ENCODE assay signal across 22 cellular contexts in genomic region chr17:81884968-81885367, GRCh38. TPM values are rescaled to one million over a fixed set of nuclear protein-coding genes. Genes with fewer than 3 reads are reported as not detected.
DNase-seq lines count a peak whose midpoint lies in the region; TF ChIP-seq lines count a peak whose summit lies in the region.
"Had no signal": no experiment of that assay in that cellular context is flagged by ENCODE, and none has a peak within 500 bp of the region (broad histone marks: within the 10 kb centered on the region; RNA-seq: fewer than 3 reads in every experiment).

No MANE protein-coding gene starts in this region.

- H3K27me3 Mint-ChIP-seq in endodermal cell (ENCODE audit: insufficient read depth): no peaks in the 10 kb centered on the region
- no peaks in the 10 kb centered on the region for H3K27me3 Mint-ChIP-seq in progenitor cell of endocrine pancreas
- H3K27me3 Mint-ChIP-seq in activated naive CD8-positive, alpha-beta T cell treated with anti-CD3 and anti-CD28 coated beads for 36 hours: no peaks in the 10 kb centered on the region

- CTCF ChIA-PET in AG04450 (lab: Charles Lee) (no interaction called here), HEK293 (lab: Yijun Ruan, JAX) (interaction anchor here (1.5 kb wide), 1 partner anchor 16 kb away, joined by 3 read pairs; no protein-coding TSS in a partner anchor)

- peak overlapping the region; percentile 21 for H3K27ac ChIP-seq in AG04450 (ENCODE audit: low read depth, low read length)
- H3K27ac ChIP-seq in HEK293 (ENCODE audit: extremely low read depth, low read depth, low read length): no peak overlapping the region
- H3K27ac ChIP-seq in endodermal cell (ENCODE audit: low read depth, low read length): no peak overlapping the region
- H3K27ac ChIP-seq: dorsolateral prefrontal cortex had no signal

- H3K4me1 Mint-ChIP-seq in endodermal cell (no peaks in the 10 kb centered on the region), progenitor cell of endocrine pancreas (ENCODE audit: low read depth) (no peaks in the 10 kb centered on the region)
- H3K4me1 Mint-ChIP-seq in activated naive CD8-positive, alpha-beta T cell treated with anti-CD3 and anti-CD28 coated beads for 36 hours: peaks cover 12% of the 10 kb centered on the region

- H3K27me3 ChIP-seq in AG04450 (ENCODE audit: control insufficient read depth, insufficient read depth, low read length) (no peaks in the 10 kb centered on the region), endodermal cell (ENCODE audit: control insufficient read depth, insufficient read depth, low read length, poor library complexity, severe bottlenecking) (no peaks in the 10 kb centered on the region)
- H3K27me3 ChIP-seq: dorsolateral prefrontal cortex had no signal

- H3K9me3 Mint-ChIP-seq in endodermal cell: no peaks in the 10 kb centered on the region
- H3K9me3 Mint-ChIP-seq in progenitor cell of endocrine pancreas (ENCODE audit: low read depth): no peaks in the 10 kb centered on the region
- no peaks in the 10 kb centered on the region for H3K9me3 Mint-ChIP-seq in activated naive CD8-positive, alpha-beta T cell treated with anti-CD3 and anti-CD28 coated beads for 36 hours
- H3K9me3 Mint-ChIP-seq: WTC11 had no signal

- no peak overlapping the region for H3K4me3 Mint-ChIP-seq in endodermal cell
- H3K4me3 Mint-ChIP-seq in progenitor cell of endocrine pancreas (ENCODE audit: low read depth): no peak overlapping the region
- H3K4me3 Mint-ChIP-seq in activated naive CD8-positive, alpha-beta T cell treated with anti-CD3 and anti-CD28 coated beads for 36 hours: no peak overlapping the region
- H3K4me3 Mint-ChIP-seq: WTC11 had no signal

- H3K9ac ChIP-seq in endodermal cell (ENCODE audit: extremely low read depth, low read length, poor library complexity, severe bottlenecking): no peak overlapping the region

- peaks cover 79% of the 10 kb centered on the region for H3K36me3 Mint-ChIP-seq in endodermal cell (ENCODE audit: low read depth)
- peaks cover 18% of the 10 kb centered on the region for H3K36me3 Mint-ChIP-seq in progenitor cell of endocrine pancreas (ENCODE audit: insufficient read depth)
- peaks cover 53% of the 10 kb centered on the region for H3K36me3 Mint-ChIP-seq in activated naive CD8-positive, alpha-beta T cell treated with anti-CD3 and anti-CD28 coated beads for 36 hours

- H3K27ac Mint-ChIP-seq in endodermal cell (no peak overlapping the region), progenitor cell of endocrine pancreas (peak overlapping the region; percentile 45)
- H3K27ac Mint-ChIP-seq in activated naive CD8-positive, alpha-beta T cell treated with anti-CD3 and anti-CD28 coated beads for 36 hours: no peak overlapping the region
- H3K27ac Mint-ChIP-seq: WTC11 had no signal

- DNase-seq in AG04450 (ENCODE audit: low read depth, low spot score): no peak
- DNase-seq in endodermal cell: peak; percentile 44
- no peak for DNase-seq in progenitor cell of endocrine pancreas (ENCODE audit: low spot score, unreplicated experiment)
- no peak for DNase-seq in medulla oblongata (ENCODE audit: extremely low spot score)
- no peak for DNase-seq in NCI-H1092 treated with DMSO at 0.1 percent for 48 hours (lab: John Stamatoyannopoulos, UW)
- no peak for DNase-seq in activated naive CD8-positive, alpha-beta T cell treated with anti-CD3 and anti-CD28 coated beads for 36 hours
- DNase-seq: activated CD4-positive, alpha-beta T cell treated with anti-CD3 and anti-CD28 coated beads, Interleukin-2, amount 50 U/mL, for 4 hours; activated CD8-positive, alpha-beta memory T cell treated with anti-CD3 and anti-CD28 coated beads, Interleukin-2, amount 50 U/mL, for 48 hours; activated naive CD4-positive, alpha-beta T cell; amniotic stem cell; C1 segment of cervical spinal cord; dorsolateral prefrontal cortex; kidney glomerular epithelial cell; NCI-H1436; NCI-H774; substantia nigra; T1000 had no signal

- H3K36me3 ChIP-seq in HEK293 (ENCODE audit: control insufficient read depth in 2 of 2, insufficient read depth in 1 of 2, low read length in 2 of 2) (peaks cover 80 to 90% of the 10 kb centered on the region in 2 experiments), endodermal cell (ENCODE audit: control insufficient read depth, insufficient read depth, low read length) (peaks cover 94% of the 10 kb centered on the region)

- H3K4me3 ChIP-seq in AG04450 (ENCODE audit: low read depth, low read length) (no peak overlapping the region), HEK293 (ENCODE audit: low read depth, low read length) (no peak overlapping the region), endodermal cell (ENCODE audit: low read length) (no peak overlapping the region)
- H3K4me3 ChIP-seq: dorsolateral prefrontal cortex, HAP-1, lung, smooth muscle cell had no signal

- H3K4me1 ChIP-seq in HEK293 (ENCODE audit: control insufficient read depth, insufficient read depth, low read length): peaks cover 4% of the 10 kb centered on the region; the same call in 1 of the 2 replicates
- peaks cover 4% of the 10 kb centered on the region for H3K4me1 ChIP-seq in endodermal cell (ENCODE audit: control insufficient read depth, insufficient read depth, low read length)

- no peaks in the 10 kb centered on the region for H3K9me3 ChIP-seq in AG04450 (ENCODE audit: control insufficient read depth, insufficient read depth, low read length)
- no peaks in the 10 kb centered on the region for H3K9me3 ChIP-seq in HEK293 (ENCODE audit: control insufficient read depth, insufficient read depth, low read depth, low read length)
- H3K9me3 ChIP-seq in endodermal cell (ENCODE audit: control insufficient read depth, low read length): no peaks in the 10 kb centered on the region
- H3K9me3 ChIP-seq: HAP-1 had no signal

- POLR2A ChIA-PET in AG04450 (lab: Yijun Ruan, JAX): no interaction called here
- POLR2A ChIA-PET in HEK293 (lab: Yijun Ruan, JAX): interaction anchor here (0.9 to 3.6 kb wide), 5 partner anchors 9 to 181 kb away, joined by 3 to 17 read pairs (median 4); partner anchors contain the start of gene MRPL12

- 94 to 100% methylated on average over 3 to 5 of the region's 5 CpGs for WGBS in endodermal cell (ENCODE audit: insufficient coverage in 1 of 2, insufficient read length in 1 of 2), 2 experiments

- TF ChIP-seq CTCF in AG04450 (IDR thresholded peaks at IDR 0.05; ENCODE audit: low read depth, low read length): no peak
- TF ChIP-seq CTCF in HEK293 (tag by site-specific recombination; IDR thresholded peaks at IDR 0.05): no peak
- TF ChIP-seq CTCF in endodermal cell (conservative IDR thresholded peaks at IDR 0.05): no peak
- no peak for TF ChIP-seq CTCF in progenitor cell of endocrine pancreas (IDR thresholded peaks at IDR 0.05; ENCODE audit: unreplicated experiment)

TF ChIP-seq in HEK293, 187 proteins besides CTCF, POLR2A, EP300 and RAD21 (continues in another document):
- peak; percentile 45; the same call in 1 of the 2 replicates for TF ChIP-seq HIC1 (tag by site-specific recombination; IDR thresholded peaks at IDR 0.05)

RNA-seq across cellular contexts. Expression of gene ALYREF, which starts 6.4 kb away (rescaled TPM):
- polyA plus RNA-seq in AG04450 (2011; rRNA removed): 57.7 and 57.8 TPM in 2 replicates
- 71.3 and 94.4 TPM in 2 replicates for polyA minus RNA-seq in AG04450 (2011; rRNA and poly(A)+ RNA removed)
- 100 to 1,000 TPM; 154 to 170 TPM for total RNA-seq in endodermal cell
- polyA plus RNA-seq in endodermal cell (2013, experiment 1 of 2): 123 TPM
- polyA plus RNA-seq in endodermal cell (2013, experiment 2 of 2): 122 TPM
- total RNA-seq in progenitor cell of endocrine pancreas: 98.9 and 99.7 TPM in 2 replicates
- total RNA-seq in activated naive CD8-positive, alpha-beta T cell treated with anti-CD3 and anti-CD28 coated beads for 36 hours: 100 to 1,000 TPM; 306 to 311 TPM

RNA-seq across cellular contexts. Expression of gene ANAPC11, which starts 6.6 kb away (rescaled TPM):
- polyA plus RNA-seq in AG04450 (2011; rRNA removed): 213 and 233 TPM in 2 replicates
- polyA minus RNA-seq in AG04450 (2011; rRNA and poly(A)+ RNA removed): 34.5 and 40.6 TPM in 2 replicates
- total RNA-seq in endodermal cell (100 to 1,000 TPM; 161 to 195 TPM), progenitor cell of endocrine pancreas (137 and 139 TPM in 2 replicates)
- polyA plus RNA-seq in endodermal cell (2013, experiment 1 of 2): 211 TPM
- polyA plus RNA-seq in endodermal cell (2013, experiment 2 of 2): 200 TPM
- 100 to 1,000 TPM; 119 to 126 TPM for total RNA-seq in activated naive CD8-positive, alpha-beta T cell treated with anti-CD3 and anti-CD28 coated beads for 36 hours

RNA-seq across cellular contexts. Expression of gene ARHGDIA, which starts 13.8 kb away (rescaled TPM):
- polyA plus RNA-seq in AG04450 (2011; rRNA removed): 62.2 and 78.6 TPM in 2 replicates
- polyA minus RNA-seq in AG04450 (2011; rRNA and poly(A)+ RNA removed): 48.6 and 62.3 TPM in 2 replicates
- 100 to 1,000 TPM; 240 to 254 TPM for total RNA-seq in endodermal cell
- 180 TPM for polyA plus RNA-seq in endodermal cell (2013, experiment 1 of 2)
- polyA plus RNA-seq in endodermal cell (2013, experiment 2 of 2): 185 TPM
- total RNA-seq in progenitor cell of endocrine pancreas: 239 and 248 TPM in 2 replicates
- 100 to 1,000 TPM; 556 to 594 TPM for total RNA-seq in activated naive CD8-positive, alpha-beta T cell treated with anti-CD3 and anti-CD28 coated beads for 36 hours

RNA-seq across cellular contexts. Expression of gene NPB, which starts 17.1 kb away (rescaled TPM):
- polyA plus RNA-seq in AG04450 (2011; rRNA removed): 0.20 and 0.30 TPM in 2 replicates
- 0.09 and 0.48 TPM in 2 replicates for polyA minus RNA-seq in AG04450 (2011; rRNA and poly(A)+ RNA removed)
- 1 to 10 TPM; 3.3 to 3.7 TPM for total RNA-seq in endodermal cell
- 1.0 TPM for polyA plus RNA-seq in endodermal cell (2013, experiment 1 of 2)
- 1.2 TPM for polyA plus RNA-seq in endodermal cell (2013, experiment 2 of 2)
- total RNA-seq in progenitor cell of endocrine pancreas: 0.78 and 1.7 TPM in 2 replicates
- under 1 TPM in 1 of 2 experiments, not detected in 1; 0.47 TPM for total RNA-seq in activated naive CD8-positive, alpha-beta T cell treated with anti-CD3 and anti-CD28 coated beads for 36 hours

RNA-seq across cellular contexts. Expression of gene P4HB, which starts 24.6 kb away (rescaled TPM):
- 158 and 342 TPM in 2 replicates for polyA plus RNA-seq in AG04450 (2011; rRNA removed)
- polyA minus RNA-seq in AG04450 (2011; rRNA and poly(A)+ RNA removed): 175 and 204 TPM in 2 replicates
- 100 to 1,000 TPM; 493 to 535 TPM for total RNA-seq in endodermal cell
- polyA plus RNA-seq in endodermal cell (2013, experiment 1 of 2): 373 TPM
- polyA plus RNA-seq in endodermal cell (2013, experiment 2 of 2): 364 TPM
- 467 and 484 TPM in 2 replicates for total RNA-seq in progenitor cell of endocrine pancreas
- 100 to 1,000 TPM; 395 to 405 TPM for total RNA-seq in activated naive CD8-positive, alpha-beta T cell treated with anti-CD3 and anti-CD28 coated beads for 36 hours
